Comparison of ENCODE assay signal across 22 cellular contexts in the genomic region with DNA sequence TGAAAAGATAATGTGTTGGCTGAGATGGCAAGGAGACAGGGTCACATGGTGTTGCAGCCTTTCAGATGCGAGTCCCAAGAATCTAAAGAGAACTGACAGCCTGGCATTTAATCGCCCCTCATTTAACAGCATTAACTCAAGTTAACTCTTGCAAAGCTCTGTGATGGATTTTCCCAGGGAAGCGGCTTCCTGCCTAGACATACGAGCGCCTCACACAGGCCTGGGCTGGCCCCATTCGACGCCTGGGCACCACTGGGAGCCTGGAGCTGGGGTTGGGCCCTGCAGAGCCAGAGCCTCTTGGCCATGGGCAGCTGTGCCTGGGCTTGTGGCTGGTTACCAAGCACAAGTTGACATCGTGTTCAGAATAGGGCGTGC.
DNase-seq lines count a peak whose midpoint lies in the region; ATAC-seq and TF ChIP-seq lines count a peak whose summit lies in the region.
"Had no signal": no experiment of that assay in that cellular context is flagged by ENCODE, and none has a peak within 500 bp of the region (broad histone marks: within the 10 kb centered on the region; RNA-seq: fewer than 3 reads in every experiment).

No MANE protein-coding gene starts in this region.

- H2AK5ac ChIP-seq in mesendoderm (ENCODE audit: low read length): no peak overlapping the region

- no peaks in the 10 kb centered on the region for H3K79me1 ChIP-seq in mesendoderm (ENCODE audit: low read length)

- H3K36me3 ChIP-seq in lower lobe of right lung (no peaks in the 10 kb centered on the region), spleen (no peaks in the 10 kb centered on the region), mesendoderm (ENCODE audit: control insufficient read depth, insufficient read depth, low read length) (no peaks in the 10 kb centered on the region)
- H3K36me3 ChIP-seq: gastroesophageal sphincter, right atrium auricular region had no signal

- no peak overlapping the region for H2BK15ac ChIP-seq in mesendoderm (replicated peaks; ENCODE audit: low read depth)

- DNase-seq in NCI-H748 (lab: John Stamatoyannopoulos, UW; ENCODE audit: unreplicated experiment): peak; percentile 4
- no peak for DNase-seq in NCI-H748 treated with DMSO at 0.1 percent for 48 hours (lab: John Stamatoyannopoulos, UW)
- DNase-seq in lower lobe of right lung: peak; percentile 43
- DNase-seq in spleen: peak; percentile 48
- no peak for DNase-seq in RKO (ENCODE audit: low spot score)
- no peak for DNase-seq in COLO829 (ENCODE audit: low spot score)
- no peak for DNase-seq in mesendoderm
- DNase-seq: activated CD4-positive, CD25-positive, alpha-beta regulatory T cell treated with anti-CD3 and anti-CD28 coated beads, Interleukin-2, amount 50 U/mL, for 72 hours; activated naive CD4-positive, alpha-beta T cell treated with anti-CD3 and anti-CD28 coated beads, Interleukin-2, amount 50 U/mL, for 16 hours; DMS79; KBM-7; midbrain; NCI-H187 treated with DMSO at 0.1 percent for 48 hours; NCI-H510A treated with DMSO at 0.1 percent for 48 hours; stimulated activated CD8-positive, alpha-beta memory T cell treated with anti-CD3 and anti-CD28 coated beads, Interleukin-4, amount 100 ng/mL, for 48 hours had no signal

- H3K4me2 ChIP-seq in mesendoderm (ENCODE audit: low read length): no peak overlapping the region
- H3K4me2 ChIP-seq: A549 had no signal

- H3K4me1 ChIP-seq in lower lobe of right lung (peaks cover 7% of the 10 kb centered on the region), spleen (peaks cover 0 to 8% (median 2%) of the 10 kb centered on the region in 6 donors), mesendoderm (ENCODE audit: control insufficient read depth, low read depth, low read length) (no peaks in the 10 kb centered on the region)
- H3K4me1 ChIP-seq: A549, gastroesophageal sphincter had no signal

- H3K4ac ChIP-seq in mesendoderm (ENCODE audit: low read depth, low read length): no peak overlapping the region

- no peak overlapping the region for H4K5ac ChIP-seq in mesendoderm (ENCODE audit: low read length)

- no peak overlapping the region for H3K23ac ChIP-seq in mesendoderm (ENCODE audit: low read length)

- WGBS in spleen, 5 donors: 92 to 96% (median 94%) methylated on average over 9 of the region's 9 CpGs
- WGBS in mesendoderm (ENCODE audit: extremely low coverage, insufficient coverage, low lambda C conversion rate): no CpG with 5 or more reads among the region's 9 CpGs

- H3K27ac ChIP-seq in VCaP: 0 out of 2 replicates have a peak overlapping the region, but pooled peaks have one; percentile 11
- H3K27ac ChIP-seq in lower lobe of right lung: no peak overlapping the region
- H3K27ac ChIP-seq in spleen: no peak overlapping the region
- H3K27ac ChIP-seq in mesendoderm (ENCODE audit: low read depth, low read length): no peak overlapping the region
- H3K27ac ChIP-seq: A549, gastroesophageal sphincter, right atrium auricular region, RWPE1 had no signal

- H3K4me3 ChIP-seq in lower lobe of right lung (no peak overlapping the region), spleen (no peak overlapping the region), mesendoderm (ENCODE audit: low read length) (no peak overlapping the region)
- H3K4me3 ChIP-seq: A549, gastroesophageal sphincter, GM12878, right atrium auricular region had no signal

- no peaks in the 10 kb centered on the region for H3K79me2 ChIP-seq in mesendoderm (ENCODE audit: control insufficient read depth, insufficient read depth, low read length)

- no peak for TF ChIP-seq POLR2A in spleen (IDR thresholded peaks at IDR 0.05)

- H3K9ac ChIP-seq in mesendoderm (ENCODE audit: low read length): no peak overlapping the region

- ATAC-seq in lower lobe of right lung: no peak
- ATAC-seq: A549; gastroesophageal sphincter; GM12878; natural killer cell treated with Interleukin-12 subunit alpha and Interleukin-12 subunit beta and Interleukin-15 and Interleukin-18, amount 100 ng/mL, for 72 hours had no signal

- intact Hi-C loops in lower lobe of right lung (cut with DNase I): no loop called here
- intact Hi-C loops in spleen (cut with DNase I; ENCODE audit: low total_unique reads): no loop called here

- H4K8ac ChIP-seq in mesendoderm (ENCODE audit: low read depth, low read length): no peak overlapping the region

- H3K18ac ChIP-seq in mesendoderm (ENCODE audit: low read length): no peak overlapping the region

- H3K9me3 ChIP-seq in lower lobe of right lung (no peaks in the 10 kb centered on the region), spleen (no peaks in the 10 kb centered on the region)
- H3K9me3 ChIP-seq: A549, gastroesophageal sphincter, right atrium auricular region had no signal

- TF ChIP-seq CTCF in VCaP (conservative IDR thresholded peaks at IDR 0.05): no peak
- no peak for TF ChIP-seq CTCF in lower lobe of right lung (IDR thresholded peaks at IDR 0.05)
- no peak for TF ChIP-seq CTCF in spleen (IDR thresholded peaks at IDR 0.05 in 8 of 11, conservative IDR thresholded peaks at IDR 0.05 in 3 of 11)

- H3K27me3 ChIP-seq in lower lobe of right lung (ENCODE audit: low read depth) (no peaks in the 10 kb centered on the region), spleen (replicated peaks in 1 of 7) (no peaks in the 10 kb centered on the region), mesendoderm (ENCODE audit: insufficient read depth, low read length, poor library complexity) (no peaks in the 10 kb centered on the region)
- H3K27me3 ChIP-seq: gastroesophageal sphincter, right atrium auricular region had no signal

- no peak overlapping the region for H3K56ac ChIP-seq in mesendoderm (ENCODE audit: low read length)

- no peak overlapping the region for H2BK5ac ChIP-seq in mesendoderm (ENCODE audit: low read length)

- H2BK120ac ChIP-seq in mesendoderm (ENCODE audit: low read depth, low read length): no peak overlapping the region

Comparison
In these comparisons a context has a peak if more than half of its experiments do, and no peak if none do; other contexts are left out.
1. DNase-seq: peak in NCI-H748 (single experiment), lower lobe of right lung (single experiment) and spleen (single experiment); none in NCI-H748 treated with DMSO at 0.1 percent for 48 hours (single experiment), RKO (single experiment), COLO829 (single experiment) and mesendoderm (single experiment).